In genomic region chr10:62402503-62402902, GRCh38 we compare ENCODE assay signal across 31 cellular contexts. TPM values are rescaled to one million over a fixed set of nuclear protein-coding genes. Genes with fewer than 3 reads are reported as not detected.
"Had no signal": no experiment of that assay in that cellular context is flagged by ENCODE, and none has a peak within 500 bp of the region (broad histone marks: within the 10 kb centered on the region; RNA-seq: fewer than 3 reads in every experiment).

No MANE protein-coding gene starts in this region.

- H2AFZ ChIP-seq: hepatocyte had no signal

- H3K4me2 ChIP-seq: hepatocyte had no signal

- H3K79me2 ChIP-seq: hepatocyte had no signal

- H3K4me3 Mint-ChIP-seq: naive thymus-derived CD8-positive, alpha-beta T cell; nephron; neural crest cell; stimulated activated naive B cell treated with anti-CD40 and anti-IgM and Interleukin-4, amounts not matched to agents 10 μg/mL and 1 μg/mL and 100 μg/mL, for 72 hours had no signal

- H3K27me3 ChIP-seq: hepatocyte, left lung, pancreas, stomach, suprapubic skin, tibial artery, upper lobe of right lung had no signal

- H3K27ac ChIP-seq: hepatocyte, left lung, lower lobe of right lung, pancreas, prostate gland, skin epidermis, stomach, suprapubic skin, thoracic aorta, tibial artery, upper lobe of right lung had no signal

- H3K4me1 ChIP-seq: left lung, lower lobe of right lung, pancreas, prostate gland, stomach, suprapubic skin, tibial artery, upper lobe of right lung had no signal

- H3K9me3 ChIP-seq: lower lobe of right lung, pancreas, prostate gland, suprapubic skin, upper lobe of right lung had no signal

- H3K36me3 ChIP-seq: left lung, lower lobe of right lung, pancreas, prostate gland, stomach, suprapubic skin, thoracic aorta, upper lobe of right lung had no signal

- H3K27ac Mint-ChIP-seq: nephron; stimulated activated naive B cell treated with anti-CD40 and anti-IgM and Interleukin-4, amounts not matched to agents 10 μg/mL and 1 μg/mL and 100 μg/mL, for 72 hours had no signal

- DNase-seq: kidney; left colon; left lung; lower lobe of right lung; mammary epithelial cell; mesenchymal stem cell; naive thymus-derived CD8-positive, alpha-beta T cell; nucleus accumbens; pancreas; posterior cingulate gyrus; retina; right cardiac atrium; stimulated activated CD4-positive, alpha-beta T cell treated with anti-CD3 and anti-CD28 coated beads, Interleukin-12 subunit alpha, Interleukin-12 subunit beta, amount 100 ng/mL, for 4 hours; stimulated activated CD4-positive, alpha-beta T cell treated with anti-CD3 and anti-CD28 coated beads, Interleukin-15, amount 100 ng/mL, for 24 hours; stimulated activated CD4-positive, alpha-beta T cell treated with anti-CD3 and anti-CD28 coated beads, Interleukin-2, amount 100 ng/mL, for 24 hours; stimulated activated CD4-positive, alpha-beta T cell treated with anti-CD3 and anti-CD28 coated beads, Interleukin-4, amount 100 ng/mL, for 1 hour; stimulated activated naive B cell treated with anti-CD40 and anti-IgM and Interleukin-4, amounts not matched to agents 10 μg/mL and 1 μg/mL and 100 μg/mL, for 72 hours; stimulated activated naive CD8-positive, alpha-beta T cell treated with anti-CD3 and anti-CD28 coated beads, Interleukin-15, Interleukin-2, amounts not matched to agents 100 U/mL and 50 U/mL, for 24 hours; stomach; tibial artery; trophoblast cell; upper lobe of right lung had no signal

- ATAC-seq: left colon; left lung; lower lobe of right lung; naive thymus-derived CD8-positive, alpha-beta T cell; pancreas; right cardiac atrium; sciatic nerve; stimulated activated naive B cell treated with anti-CD40 and anti-IgM and Interleukin-4, amounts not matched to agents 10 μg/mL and 1 μg/mL and 100 μg/mL, for 72 hours; stimulated activated naive CD8-positive, alpha-beta T cell treated with anti-CD3 and anti-CD28 coated beads, Interleukin-15, Interleukin-2, amounts not matched to agents 100 U/mL and 50 U/mL, for 24 hours; upper lobe of right lung had no signal

- H3K4me1 Mint-ChIP-seq: naive thymus-derived CD8-positive, alpha-beta T cell; nephron; neural crest cell; stimulated activated naive B cell treated with anti-CD40 and anti-IgM and Interleukin-4, amounts not matched to agents 10 μg/mL and 1 μg/mL and 100 μg/mL, for 72 hours had no signal

- H3K4me3 ChIP-seq: hepatocyte, left lung, lower lobe of right lung, pancreas, prostate gland, skin epidermis, stomach, suprapubic skin, thoracic aorta, tibial artery, upper lobe of right lung had no signal

RNA-seq across cellular contexts. Expression of gene ZNF365, which starts 28.3 kb away (rescaled TPM):
- total RNA-seq: left colon; naive thymus-derived CD8-positive, alpha-beta T cell had no signal
- polyA plus RNA-seq: liver had no signal
